In genomic region chr1:37978541-37978940, GRCh38 we compare ENCODE assay signal across 35 cellular contexts.
"Had no signal": no experiment of that assay in that cellular context is flagged by ENCODE, and none has a peak within 500 bp of the region (broad histone marks: within the 10 kb centered on the region; RNA-seq: fewer than 3 reads in every experiment).

No MANE protein-coding gene starts in this region.

- H3K9me3 ChIP-seq: adrenal gland, body of pancreas, breast epithelium, MG63 had no signal

- H3K27ac ChIP-seq: adrenal gland, body of pancreas, breast epithelium, PC-9, VCaP had no signal

- H3K27me3 ChIP-seq: adrenal gland, body of pancreas, breast epithelium, MG63 had no signal

- H3K27ac Mint-ChIP-seq: activated B cell treated with CpG ODN at 0.5 μM for 24 hours; activated CD4-positive, alpha-beta memory T cell treated with anti-CD3 and anti-CD28 coated beads for 36 hours; activated naive CD4-positive, alpha-beta T cell treated with anti-CD3 and anti-CD28 coated beads, Interleukin-2, amount 10 ng/mL, durations not matched to agents 7 days and 5 days; activated naive CD8-positive, alpha-beta T cell treated with anti-CD3 and anti-CD28 coated beads, Interleukin-2, amount 10 ng/mL, durations not matched to agents 7 days and 5 days; activated T-helper 1 cell treated with anti-CD3 and anti-CD28 coated beads, Interleukin-12 subunit alpha, Interleukin-12 subunit beta, Interleukin-2, Interleukin-4 antibody, amounts not matched to agents 30 ng/mL and 10 ng/mL and 1 ng/mL, durations not matched to agents 14 hours and 24 hours and 36 hours had no signal

- H3K4me1 ChIP-seq: adrenal gland, body of pancreas, breast epithelium had no signal

- H3K4me1 Mint-ChIP-seq: activated naive CD4-positive, alpha-beta T cell treated with anti-CD3 and anti-CD28 coated beads, Interleukin-2, amount 10 ng/mL, durations not matched to agents 7 days and 5 days; activated naive CD8-positive, alpha-beta T cell treated with anti-CD3 and anti-CD28 coated beads, Interleukin-2, amount 10 ng/mL, durations not matched to agents 7 days and 5 days had no signal

- ATAC-seq: body of pancreas had no signal

- H3K4me3 ChIP-seq: adrenal gland, body of pancreas, breast epithelium, MG63, PC-9 had no signal

- DNase-seq: activated B cell treated with CpG ODN at 0.5 μM for 24 hours; activated CD4-positive, alpha-beta memory T cell treated with anti-CD3 and anti-CD28 coated beads for 36 hours; activated CD4-positive, alpha-beta T cell treated with anti-CD3 and anti-CD28 coated beads for 4 hours; activated CD4-positive, alpha-beta T cell treated with anti-CD3 and anti-CD28 coated beads, Interleukin-2, amount 50 U/mL, for 1 hour; activated CD4-positive, CD25-positive, alpha-beta regulatory T cell treated with anti-CD3 and anti-CD28 coated beads, Interleukin-2, amount 50 U/mL, for 72 hours; activated CD8-positive, alpha-beta memory T cell treated with anti-CD3 and anti-CD28 coated beads, Interleukin-2, amount 50 U/mL, for 4 hours; activated gamma-delta T cell treated with Interleukin-2 at 50 U/mL for 16 hours; activated naive CD4-positive, alpha-beta T cell treated with anti-CD3 and anti-CD28 coated beads, Interleukin-2, amount 10 ng/mL, durations not matched to agents 7 days and 5 days; activated naive CD8-positive, alpha-beta T cell treated with anti-CD3 and anti-CD28 coated beads, Interleukin-2, amount 10 ng/mL, durations not matched to agents 7 days and 5 days; activated T-cell treated with anti-CD3 and anti-CD28 coated beads for 4 hours; adrenal gland; body of pancreas; cerebellar nuclear complex; Kasumi-1; KG1; MG63; NCI-H1048; NCI-H1105 treated with DMSO at 0.1 percent for 48 hours; NCI-H1436; NCI-H1694; NCI-H1930; NCI-H2081 treated with DMSO at 0.1 percent for 48 hours; NCI-H345; NCI-H510A; NCI-H526; NCI-H748 treated with DMSO at 0.1 percent for 48 hours; PC-9; Right ventricle myocardium superior; SW 1271; T-helper 1 cell; T-helper 2 cell; T-helper 9 cell had no signal

- H3K4me3 Mint-ChIP-seq: activated B cell treated with CpG ODN at 0.5 μM for 24 hours; activated CD4-positive, alpha-beta memory T cell treated with anti-CD3 and anti-CD28 coated beads for 36 hours; activated naive CD4-positive, alpha-beta T cell treated with anti-CD3 and anti-CD28 coated beads, Interleukin-2, amount 10 ng/mL, durations not matched to agents 7 days and 5 days; activated naive CD8-positive, alpha-beta T cell treated with anti-CD3 and anti-CD28 coated beads, Interleukin-2, amount 10 ng/mL, durations not matched to agents 7 days and 5 days; activated T-helper 1 cell treated with anti-CD3 and anti-CD28 coated beads, Interleukin-12 subunit alpha, Interleukin-12 subunit beta, Interleukin-2, Interleukin-4 antibody, amounts not matched to agents 30 ng/mL and 10 ng/mL and 1 ng/mL, durations not matched to agents 14 hours and 24 hours and 36 hours had no signal

- H3K9me3 Mint-ChIP-seq: activated B cell treated with CpG ODN at 0.5 μM for 24 hours; activated naive CD8-positive, alpha-beta T cell treated with anti-CD3 and anti-CD28 coated beads, Interleukin-2, amount 10 ng/mL, durations not matched to agents 7 days and 5 days; activated T-helper 1 cell treated with anti-CD3 and anti-CD28 coated beads, Interleukin-12 subunit alpha, Interleukin-12 subunit beta, Interleukin-2, Interleukin-4 antibody, amounts not matched to agents 30 ng/mL and 10 ng/mL and 1 ng/mL, durations not matched to agents 14 hours and 24 hours and 36 hours had no signal

- H3K27me3 Mint-ChIP-seq: activated B cell treated with CpG ODN at 0.5 μM for 24 hours; activated CD4-positive, alpha-beta memory T cell treated with anti-CD3 and anti-CD28 coated beads for 36 hours; activated naive CD4-positive, alpha-beta T cell treated with anti-CD3 and anti-CD28 coated beads, Interleukin-2, amount 10 ng/mL, durations not matched to agents 7 days and 5 days; activated naive CD8-positive, alpha-beta T cell treated with anti-CD3 and anti-CD28 coated beads, Interleukin-2, amount 10 ng/mL, durations not matched to agents 7 days and 5 days had no signal
